ENCODE assay signal across 20 cellular contexts in the genomic region with DNA sequence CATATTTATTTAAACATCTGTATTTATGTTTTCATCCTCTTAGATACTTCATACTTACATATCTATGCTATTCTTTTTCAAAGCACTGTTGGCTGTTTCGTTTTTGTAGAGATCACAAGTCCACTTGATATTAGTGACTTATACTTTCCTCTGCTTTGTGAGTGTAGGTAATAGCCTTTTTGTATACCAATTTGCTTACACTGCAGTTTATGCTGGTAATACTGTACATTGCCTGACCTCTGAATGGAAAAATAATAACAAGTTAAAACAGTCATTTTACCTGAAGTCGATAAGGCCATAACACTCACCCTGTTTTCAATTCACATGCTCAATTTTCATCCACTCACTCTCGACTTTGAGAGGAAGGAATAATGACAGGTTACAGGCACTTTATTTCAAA.
"Had no signal": no experiment of that assay in that cellular context is flagged by ENCODE, and none has a peak within 500 bp of the region (broad histone marks: within the 10 kb centered on the region; RNA-seq: fewer than 3 reads in every experiment).

No MANE protein-coding gene starts in this region.

- H3K36me3 ChIP-seq: colonic mucosa, neutrophil, tibial artery, upper lobe of left lung, uterus had no signal

- H3K79me2 ChIP-seq: hepatocyte had no signal

- H3K4me1 ChIP-seq: colonic mucosa, tibial artery, upper lobe of left lung, uterus had no signal

- H3K4me2 ChIP-seq: hepatocyte had no signal

- FAIRE-seq: endothelial cell of umbilical vein had no signal

- H3K4me3 ChIP-seq: colonic mucosa, hepatocyte, lung, tibial artery, upper lobe of left lung, uterus had no signal

- H3K9me3 ChIP-seq: colonic mucosa, neutrophil, tibial artery, upper lobe of left lung, uterus had no signal

- DNase-seq: colonic mucosa; effector CD4-positive, alpha-beta T cell; endodermal cell; foreskin melanocyte; head of caudate nucleus; left colon; left ventricle myocardium superior; mesenchymal stem cell; naive B cell; nephron progenitor cell; posterior cingulate gyrus; right cardiac atrium; stimulated activated CD4-positive, alpha-beta T cell treated with anti-CD3 and anti-CD28 coated beads, Interleukin-4, amount 100 ng/mL, for 1 hour; tibial artery; upper lobe of left lung; uterus had no signal

- H3K27ac ChIP-seq: colonic mucosa, hepatocyte, neutrophil, tibial artery, upper lobe of left lung, uterus had no signal

- H2AFZ ChIP-seq: hepatocyte had no signal

- H3K27me3 ChIP-seq: colonic mucosa, hepatocyte, neutrophil, tibial artery, upper lobe of left lung, uterus had no signal
